In genomic region chr10:114087255-114087654, GRCh38 we compare ENCODE assay signal across 1 cellular context.
TF ChIP-seq lines count a peak whose summit lies in the region.

No MANE protein-coding gene starts in this region.

TF ChIP-seq in WTC11, 78 proteins besides CTCF, POLR2A, EP300 and RAD21:
- TF ChIP-seq PREB (CRISPR knock-in tag; IDR thresholded peaks at IDR 0.05; ENCODE audit: borderline replicate concordance) (no peak), ESRRA (CRISPR knock-in tag; IDR thresholded peaks at IDR 0.05; ENCODE audit: borderline replicate concordance) (no peak), ERG (CRISPR knock-in tag; IDR thresholded peaks at IDR 0.05) (no peak), ZNF396 (CRISPR knock-in tag; IDR thresholded peaks at IDR 0.05; ENCODE audit: borderline replicate concordance) (no peak), GABPB1 (CRISPR knock-in tag; IDR thresholded peaks at IDR 0.05) (no peak), ZNF263 (CRISPR knock-in tag; IDR thresholded peaks at IDR 0.05; ENCODE audit: low read depth) (no peak), PRDM15 (CRISPR knock-in tag; IDR thresholded peaks at IDR 0.05) (no peak), ZNF671 (CRISPR knock-in tag; IDR thresholded peaks at IDR 0.05) (no peak), ETV6 (CRISPR knock-in tag; IDR thresholded peaks at IDR 0.05) (no peak), SMAD3 (CRISPR knock-in tag; IDR thresholded peaks at IDR 0.05; ENCODE audit: borderline replicate concordance) (no peak), ZNF281 (CRISPR knock-in tag; IDR thresholded peaks at IDR 0.05) (no peak), SP1 (CRISPR knock-in tag; conservative IDR thresholded peaks at IDR 0.05) (no peak), ZBTB21 (CRISPR knock-in tag; IDR thresholded peaks at IDR 0.05; ENCODE audit: borderline replicate concordance) (no peak)
